In the genomic region with DNA sequence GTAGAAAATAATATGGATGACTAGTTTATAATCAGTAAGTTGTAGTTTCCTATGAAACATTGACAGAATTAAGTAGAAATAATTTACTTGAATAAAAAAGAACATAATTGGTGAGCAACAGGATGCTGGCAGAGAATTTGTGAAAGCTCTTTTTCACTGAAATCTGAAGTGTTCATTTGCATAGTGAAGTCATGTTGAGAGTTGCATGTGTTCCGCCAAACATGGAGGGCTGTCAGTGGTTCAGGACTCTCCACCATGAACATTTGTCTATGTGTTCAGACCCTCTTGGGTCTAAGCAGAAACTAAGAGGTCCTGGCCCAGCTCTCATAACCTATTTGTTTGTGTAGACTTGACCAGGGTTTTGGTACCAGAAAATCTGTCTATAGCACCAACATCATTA, we compare ENCODE assay signal across 13 cellular contexts.
"Had no signal": no experiment of that assay in that cellular context is flagged by ENCODE, and none has a peak within 500 bp of the region (broad histone marks: within the 10 kb centered on the region; RNA-seq: fewer than 3 reads in every experiment).

No MANE protein-coding gene starts in this region.

- H3K4me3 ChIP-seq: SJCRH30 had no signal

- H3K9me3 ChIP-seq: SJCRH30 had no signal

- DNase-seq: KBM-7, NCI-H1092, NCI-H1694 treated with DMSO at 0.1 percent for 48 hours, NCI-H1930, NCI-H2107, NCI-H2227 treated with DMSO at 0.1 percent for 48 hours, NCI-H524, NCI-H82, PC-3, SHP77 treated with DMSO at 0.1 percent for 48 hours, SJCRH30 had no signal

- H3K4me1 ChIP-seq: SJCRH30 had no signal

- H3K27me3 ChIP-seq: SJCRH30 had no signal

- ATAC-seq: Panc1, PC-3, Right ventricle myocardium inferior had no signal

- H3K36me3 ChIP-seq: SJCRH30 had no signal

- H3K27ac ChIP-seq: SJCRH30 had no signal
